19 cellular contexts compared by ENCODE assay signal in genomic region chr1:67780637-67781036, GRCh38. TPM values are rescaled to one million over a fixed set of nuclear protein-coding genes. Genes with fewer than 3 reads are reported as not detected.
DNase-seq lines count a peak whose midpoint lies in the region; ATAC-seq and TF ChIP-seq lines count a peak whose summit lies in the region.
"Had no signal": no experiment of that assay in that cellular context is flagged by ENCODE, and none has a peak within 500 bp of the region (broad histone marks: within the 10 kb centered on the region; RNA-seq: fewer than 3 reads in every experiment).

No MANE protein-coding gene starts in this region.

- DNase-seq in esophagus muscularis mucosa (ENCODE audit: extremely low spot score), result no peak
- DNase-seq in omental fat pad (ENCODE audit: low spot score), result no peak
- DNase-seq in uterus, result no peak
- DNase-seq in activated CD8-positive, alpha-beta memory T cell treated with anti-CD3 and anti-CD28 coated beads, Interleukin-2, amount 50 U/mL, for 48 hours, result no peak
- DNase-seq: Caco-2; CD4-positive, alpha-beta memory T cell; DND-41; GOT3; Kasumi-1; NCI-H1417; NCI-H1694 treated with DMSO at 0.1 percent for 48 hours; NCI-H2081 treated with DMSO at 0.1 percent for 48 hours; NCI-H2171 treated with DMSO at 0.1 percent for 48 hours; NCI-H524 treated with DMSO at 0.1 percent for 48 hours; Peyer's patch had no signal

- no peak overlapping the region for H3K4me3 ChIP-seq in esophagus muscularis mucosa
- H3K4me3 ChIP-seq in gastroesophageal sphincter, result no peak overlapping the region
- H3K4me3 ChIP-seq in uterus, result no peak overlapping the region
- H3K4me3 ChIP-seq: BLaER1 treated with 17β-estradiol and CSF1 and Interleukin-3, amounts not matched to agents 10 nM and 100 nM; Peyer's patch had no signal

- TF ChIP-seq POLR2A in esophagus muscularis mucosa (IDR thresholded peaks at IDR 0.05; ENCODE audit: low read depth), result no peak
- no peak for TF ChIP-seq POLR2A in gastroesophageal sphincter (IDR thresholded peaks at IDR 0.05)
- TF ChIP-seq POLR2A in uterus (IDR thresholded peaks at IDR 0.05), result no peak

- H3K4me1 ChIP-seq in esophagus muscularis mucosa, result peaks cover 16 to 55% (median 36%) of the 10 kb centered on the region in 4 donors
- H3K4me1 ChIP-seq in gastroesophageal sphincter, result peaks cover 7 to 65% (median 16%) of the 10 kb centered on the region in 3 donors
- H3K4me1 ChIP-seq in uterus, result no peaks in the 10 kb centered on the region
- H3K4me1 ChIP-seq: BLaER1 treated with 17β-estradiol and CSF1 and Interleukin-3, amounts not matched to agents 10 nM and 100 nM; Caco-2; Peyer's patch had no signal

- H3K36me3 ChIP-seq in esophagus muscularis mucosa (peaks cover 0 to 10% (median 4%) of the 10 kb centered on the region in 4 donors), gastroesophageal sphincter (peaks cover 0 to 12% of the 10 kb centered on the region in 2 donors), uterus (no peaks in the 10 kb centered on the region)

- intact Hi-C loops in esophagus muscularis mucosa (cut with DNase I) (no loop called here), uterus (cut with DNase I; ENCODE audit: low total_unique reads) (no loop called here)

- H3K27ac ChIP-seq in esophagus muscularis mucosa (replicated peaks in 1 of 4) (peak overlapping the region; percentile 11 to 40 (median 32)), gastroesophageal sphincter (peak overlapping the region in 3 of 4 donors; percentile 1 to 46 (median 42)), uterus (peak overlapping the region; percentile 33 to 41)
- H3K27ac ChIP-seq: BLaER1 treated with 17β-estradiol and CSF1 and Interleukin-3, amounts not matched to agents 10 nM and 100 nM; Peyer's patch had no signal

- TF ChIP-seq EP300 in esophagus muscularis mucosa (IDR thresholded peaks at IDR 0.05), result no peak
- TF ChIP-seq EP300 in gastroesophageal sphincter (IDR thresholded peaks at IDR 0.05), result no peak

- 59% methylated on average over 2 of the region's 2 CpGs for WGBS in esophagus muscularis mucosa
- 32 to 58% methylated on average over 2 of the region's 2 CpGs for WGBS in gastroesophageal sphincter (ENCODE audit: low coverage in 1 of 2), 2 donors

- no peaks in the 10 kb centered on the region for H3K9me3 ChIP-seq in esophagus muscularis mucosa
- no peaks in the 10 kb centered on the region for H3K9me3 ChIP-seq in gastroesophageal sphincter
- no peaks in the 10 kb centered on the region for H3K9me3 ChIP-seq in uterus
- H3K9me3 ChIP-seq: Caco-2, Peyer's patch had no signal

- peak; percentile 78 for ATAC-seq in gastroesophageal sphincter
- ATAC-seq in omental fat pad (ENCODE audit: low FRiP score), result peak; percentile 68
- ATAC-seq in GM18907 (IDR thresholded peaks at IDR 0.05; ENCODE audit: unreplicated experiment), result no peak
- no peak for ATAC-seq in GM21528 (IDR thresholded peaks at IDR 0.05; ENCODE audit: low FRiP score, unreplicated experiment)

- TF ChIP-seq CTCF in esophagus muscularis mucosa (IDR thresholded peaks at IDR 0.05) (no peak), gastroesophageal sphincter (IDR thresholded peaks at IDR 0.05) (no peak), omental fat pad (IDR thresholded peaks at IDR 0.05) (no peak), uterus (IDR thresholded peaks at IDR 0.05) (no peak)

- H3K27me3 ChIP-seq in esophagus muscularis mucosa, result no peaks in the 10 kb centered on the region
- H3K27me3 ChIP-seq in gastroesophageal sphincter, result no peaks in the 10 kb centered on the region
- H3K27me3 ChIP-seq in uterus, result no peaks in the 10 kb centered on the region
- H3K27me3 ChIP-seq: BLaER1 treated with 17β-estradiol and CSF1 and Interleukin-3, amounts not matched to agents 10 nM and 100 nM; Peyer's patch had no signal

RNA-seq across cellular contexts. Expression of gene GNG12, which starts 52.6 kb away (rescaled TPM):
- 100 to 1,000 TPM; 108 to 118 (median 111) TPM for total RNA-seq in esophagus muscularis mucosa
- 100 to 1,000 TPM; 135 to 175 (median 149) TPM for total RNA-seq in gastroesophageal sphincter
- total RNA-seq in omental fat pad, result 100 to 1,000 TPM in 2 of 4 donors, 10 to 100 TPM in 2; 77.0 to 117 (median 94.5) TPM
- 100 to 1,000 TPM in 3 of 4 donors, 10 to 100 TPM in 1; 45.3 to 179 (median 120) TPM for total RNA-seq in uterus
- total RNA-seq: CD4-positive, alpha-beta memory T cell had no signal

Comparison
In these comparisons a context has a peak if more than half of its experiments do, and no peak if none do; other contexts are left out.
1. ATAC-seq: peak in gastroesophageal sphincter (single experiment) and omental fat pad (single experiment); none in GM18907 (single experiment) and GM21528 (single experiment).
2. Peak in every context shown above with its lines, with median percentiles within 50 percentile points of each other: H3K27ac ChIP-seq.